Comparison of ENCODE assay signal across 10 cellular contexts in genomic region chr12:89245090-89245489, GRCh38.
DNase-seq lines count a peak whose midpoint lies in the region; ATAC-seq lines count a peak whose summit lies in the region.
"Had no signal": no experiment of that assay in that cellular context is flagged by ENCODE, and none has a peak within 500 bp of the region (broad histone marks: within the 10 kb centered on the region; RNA-seq: fewer than 3 reads in every experiment).

No MANE protein-coding gene starts in this region.

- no peaks in the 10 kb centered on the region for H3K9me3 ChIP-seq in CD8-positive, alpha-beta memory T cell (ENCODE audit: low read length)

- CTCF ChIA-PET in CD8-positive, alpha-beta memory T cell (lab: Charles Lee), result interaction anchor here (1.1 to 1.5 kb wide), 3 partner anchors 9 to 36 kb away, joined by 3 to 6 read pairs (median 3); no protein-coding TSS in a partner anchor
- CTCF ChIA-PET in activated naive CD4-positive, alpha-beta T cell treated with anti-CD3 and anti-CD28 coated beads for 36 hours (lab: Charles Lee), result interaction anchor here (0.7 to 2.8 kb wide), 12 partner anchors 11 to 226 kb away, joined by 3 to 13 read pairs (median 3); no protein-coding TSS in a partner anchor

- peak overlapping the region in 7 of 8 donors; percentile 0 to 78 (median 44) for H3K27ac Mint-ChIP-seq in CD8-positive, alpha-beta memory T cell
- peak overlapping the region; percentile 73 for H3K27ac Mint-ChIP-seq in activated naive CD4-positive, alpha-beta T cell treated with anti-CD3 and anti-CD28 coated beads for 36 hours
- no peak overlapping the region for H3K27ac Mint-ChIP-seq in memory B cell

- no peaks in the 10 kb centered on the region for H3K36me3 ChIP-seq in CD8-positive, alpha-beta memory T cell (ENCODE audit: insufficient read depth, low read length)

- H3K4me3 ChIP-seq in CD8-positive, alpha-beta memory T cell (ENCODE audit: low read length), result peak overlapping the region; percentile 15

- H3K27ac ChIP-seq in CD8-positive, alpha-beta memory T cell (ENCODE audit: low read depth, low read length), result no peak overlapping the region
- H3K27ac ChIP-seq: VCaP had no signal

- peaks cover 25 to 30% (median 28%) of the 10 kb centered on the region in 3 donors for H3K4me1 Mint-ChIP-seq in CD8-positive, alpha-beta memory T cell
- peaks cover 34% of the 10 kb centered on the region for H3K4me1 Mint-ChIP-seq in activated naive CD4-positive, alpha-beta T cell treated with anti-CD3 and anti-CD28 coated beads for 36 hours (ENCODE audit: low read depth)
- peaks cover 15% of the 10 kb centered on the region for H3K4me1 Mint-ChIP-seq in memory B cell

- H3K4me1 ChIP-seq in CD8-positive, alpha-beta memory T cell (ENCODE audit: insufficient read depth, low read length), result peaks cover 26% of the 10 kb centered on the region

- intact Hi-C loops in activated naive CD4-positive, alpha-beta T cell treated with anti-CD3 and anti-CD28 coated beads for 36 hours (cut with micrococcal nuclease), result loop anchor here (1.0 to 2.0 kb wide), 6 partner anchors 16 to 281 kb away; partner anchors contain the start of gene POC1B
- intact Hi-C loops in head of caudate nucleus (cut with DNase I), result no loop called here

- H3K9me3 Mint-ChIP-seq in CD8-positive, alpha-beta memory T cell, result no peaks in the 10 kb centered on the region
- H3K9me3 Mint-ChIP-seq in activated naive CD4-positive, alpha-beta T cell treated with anti-CD3 and anti-CD28 coated beads for 36 hours, result no peaks in the 10 kb centered on the region
- no peaks in the 10 kb centered on the region for H3K9me3 Mint-ChIP-seq in memory B cell

- no peaks in the 10 kb centered on the region for H3K27me3 ChIP-seq in CD8-positive, alpha-beta memory T cell (ENCODE audit: insufficient read depth, low read length, poor library complexity, severe bottlenecking)

- POLR2A ChIA-PET in CD8-positive, alpha-beta memory T cell (lab: Charles Lee), result interaction anchor here (1.1 kb wide), 1 partner anchor 107 kb away, joined by 5 read pairs; the partner anchor contains the start of gene DUSP6

- ATAC-seq in memory B cell (ENCODE audit: low read depth), result peak; percentile 69

- peak overlapping the region in 5 of 7 donors; percentile 10 to 61 (median 52) for H3K4me3 Mint-ChIP-seq in CD8-positive, alpha-beta memory T cell
- peak overlapping the region; percentile 36 for H3K4me3 Mint-ChIP-seq in activated naive CD4-positive, alpha-beta T cell treated with anti-CD3 and anti-CD28 coated beads for 36 hours
- no peak overlapping the region for H3K4me3 Mint-ChIP-seq in memory B cell

- H3K27me3 Mint-ChIP-seq in CD8-positive, alpha-beta memory T cell, result peaks cover 1 to 23% of the 10 kb centered on the region in 2 donors
- no peaks in the 10 kb centered on the region for H3K27me3 Mint-ChIP-seq in activated naive CD4-positive, alpha-beta T cell treated with anti-CD3 and anti-CD28 coated beads for 36 hours (ENCODE audit: low read depth)
- peaks cover 12% of the 10 kb centered on the region for H3K27me3 Mint-ChIP-seq in memory B cell

- DNase-seq in CD8-positive, alpha-beta memory T cell, result peak in 4 of 5 donors; percentile 5 to 77 (median 60)
- DNase-seq in NCI-H69 (lab: John Stamatoyannopoulos, UW) (peak; percentile 11), memory B cell (ENCODE audit: low spot score in 2 of 2) (no peak), ureter (ENCODE audit: low spot score) (no peak), RPMI8226 (no peak), OCI-M2 (lab: John Stamatoyannopoulos, UW; ENCODE audit: unreplicated experiment) (no peak), head of caudate nucleus (no peak)
- peak; percentile 69 for DNase-seq in activated naive CD4-positive, alpha-beta T cell treated with anti-CD3 and anti-CD28 coated beads for 36 hours
- DNase-seq: stimulated activated CD4-positive, alpha-beta T cell treated with anti-CD3 and anti-CD28 coated beads, Interleukin-2, amount 100 ng/mL, for 48 hours had no signal

- peaks cover 0 to 7% (median 0%) of the 10 kb centered on the region in 3 donors for H3K36me3 Mint-ChIP-seq in CD8-positive, alpha-beta memory T cell
- H3K36me3 Mint-ChIP-seq in activated naive CD4-positive, alpha-beta T cell treated with anti-CD3 and anti-CD28 coated beads for 36 hours (ENCODE audit: low read depth), result no peaks in the 10 kb centered on the region
- no peaks in the 10 kb centered on the region for H3K36me3 Mint-ChIP-seq in memory B cell

Comparison
In these comparisons a context has a peak if more than half of its experiments do, and no peak if none do; other contexts are left out.
1. DNase-seq: peak in CD8-positive, alpha-beta memory T cell (4 of 5), NCI-H69 (single experiment) and activated naive CD4-positive, alpha-beta T cell treated with anti-CD3 and anti-CD28 coated beads for 36 hours (single experiment); none in memory B cell (0 of 2), ureter (single experiment), RPMI8226 (single experiment), OCI-M2 (single experiment) and head of caudate nucleus (0 of 42).